Comparison of ENCODE assay signal across 8 cellular contexts in the genomic region with DNA sequence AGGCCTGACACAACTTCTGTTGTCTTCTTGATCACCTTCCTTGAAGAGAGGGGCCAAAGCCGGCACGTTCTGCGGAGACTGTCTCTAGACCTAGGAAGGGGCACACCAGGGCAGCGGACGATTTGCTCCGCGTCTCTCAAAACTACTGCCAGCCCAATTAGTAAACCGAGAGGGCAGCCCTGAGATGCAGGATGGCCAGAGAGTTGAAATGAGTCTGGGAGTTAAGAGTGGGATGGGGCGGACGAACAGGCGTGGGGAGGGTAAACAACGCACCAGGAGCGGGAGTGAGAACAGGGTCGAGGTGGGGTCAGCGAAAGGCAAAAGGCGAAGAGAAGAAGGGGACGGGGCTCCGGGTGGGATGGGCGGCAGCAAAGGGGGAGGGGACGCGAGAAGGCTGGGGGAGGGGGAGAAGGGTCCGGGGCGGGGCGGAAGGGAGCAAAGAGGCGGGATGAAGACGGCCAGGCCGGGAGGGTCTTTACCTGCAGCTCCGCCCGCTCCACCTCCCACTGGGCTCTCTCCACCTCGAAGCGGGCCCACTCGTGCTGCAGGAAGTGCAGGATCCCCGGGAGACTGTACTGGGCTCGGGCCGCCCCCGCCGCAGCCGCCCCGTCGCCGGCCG. TPM values are rescaled to one million over a fixed set of nuclear protein-coding genes. Genes with fewer than 3 reads are reported as not detected.
A peak's percentile ranks its signal among the peaks of the same experiment; 100 is the strongest.
DNase-seq lines count a peak whose midpoint lies in the region; ATAC-seq lines count a peak whose summit lies in the region.

No MANE protein-coding gene starts in this region.

- no peaks in the 10 kb centered on the region for H3K9me3 ChIP-seq in HUES64 (ENCODE audit: insufficient read depth, low read depth, low read length)

- WGBS in HUES64, result under 1% methylated on average over 42 of the region's 42 CpGs

- no peaks in the 10 kb centered on the region for H3K9me3 Mint-ChIP-seq in T-helper 2 cell treated with Interferon-gamma antibody and Interleukin-4, amounts not matched to agents 5 μg/mL and 100 μg/mL, for 36 hours
- H3K9me3 Mint-ChIP-seq in central memory CD8-positive, alpha-beta T cell, result no peaks in the 10 kb centered on the region

- peaks cover 48% of the 10 kb centered on the region for H3K4me1 Mint-ChIP-seq in T-helper 2 cell treated with Interferon-gamma antibody and Interleukin-4, amounts not matched to agents 5 μg/mL and 100 μg/mL, for 36 hours (ENCODE audit: low read depth)
- peaks cover 57% of the 10 kb centered on the region for H3K4me1 Mint-ChIP-seq in central memory CD8-positive, alpha-beta T cell

- peaks cover 15% of the 10 kb centered on the region for H3K36me3 Mint-ChIP-seq in T-helper 2 cell treated with Interferon-gamma antibody and Interleukin-4, amounts not matched to agents 5 μg/mL and 100 μg/mL, for 36 hours (ENCODE audit: low read depth)
- H3K36me3 Mint-ChIP-seq in central memory CD8-positive, alpha-beta T cell (ENCODE audit: insufficient read depth), result peaks cover 7% of the 10 kb centered on the region

- H3K27ac ChIP-seq in HUES64 (ENCODE audit: low read depth, low read length), result peak overlapping the region; percentile 93

- H3K27me3 Mint-ChIP-seq in T-helper 2 cell treated with Interferon-gamma antibody and Interleukin-4, amounts not matched to agents 5 μg/mL and 100 μg/mL, for 36 hours (ENCODE audit: low read depth), result no peaks in the 10 kb centered on the region
- H3K27me3 Mint-ChIP-seq in central memory CD8-positive, alpha-beta T cell, result no peaks in the 10 kb centered on the region

- peak overlapping the region; percentile 98 for H3K4me3 ChIP-seq in HUES64 (ENCODE audit: low read length)

- H3K4me1 ChIP-seq in HUES64 (ENCODE audit: insufficient read depth, low read length), result peaks cover 48% of the 10 kb centered on the region

- peak overlapping the region; percentile 94 for H3K27ac Mint-ChIP-seq in T-helper 2 cell treated with Interferon-gamma antibody and Interleukin-4, amounts not matched to agents 5 μg/mL and 100 μg/mL, for 36 hours
- peak overlapping the region; percentile 98 for H3K27ac Mint-ChIP-seq in central memory CD8-positive, alpha-beta T cell (ENCODE audit: low read depth)

- ATAC-seq in GM21423 (IDR thresholded peaks at IDR 0.05; ENCODE audit: unreplicated experiment), result peak; percentile 23
- peak; percentile 5 for ATAC-seq in central memory CD8-positive, alpha-beta T cell (replicated peaks; ENCODE audit: extremely low read depth, poor library complexity, severe bottlenecking)
- peak; percentile 32 for ATAC-seq in left lobe of liver

- DNase-seq in DMS79 (lab: John Stamatoyannopoulos, UW) (peak; percentile 8), left lobe of liver (ENCODE audit: low spot score) (no peak), GF-D8 (lab: John Stamatoyannopoulos, UW) (no peak)
- DNase-seq in T-helper 2 cell treated with Interferon-gamma antibody and Interleukin-4, amounts not matched to agents 5 μg/mL and 100 μg/mL, for 36 hours (ENCODE audit: low spot score), result peak; percentile 15
- peak in 1 of 2 donors; percentile 23 for DNase-seq in central memory CD8-positive, alpha-beta T cell (ENCODE audit: low spot score in 2 of 2)
- peak; percentile 15 for DNase-seq in stimulated activated CD8-positive, alpha-beta memory T cell treated with anti-CD3 and anti-CD28 coated beads, Interleukin-12 subunit alpha, Interleukin-12 subunit beta, amount 100 ng/mL, for 1 hour (ENCODE audit: low read depth)

- no peaks in the 10 kb centered on the region for H3K36me3 ChIP-seq in HUES64 (ENCODE audit: insufficient read depth, low read length)

- peak overlapping the region; percentile 89 for H3K9ac ChIP-seq in HUES64 (ENCODE audit: low read depth, low read length)

- peaks cover 4% of the 10 kb centered on the region; the same call in 1 of the 2 replicates for H3K27me3 ChIP-seq in HUES64 (ENCODE audit: insufficient read depth, low read length)

- H3K4me3 Mint-ChIP-seq in T-helper 2 cell treated with Interferon-gamma antibody and Interleukin-4, amounts not matched to agents 5 μg/mL and 100 μg/mL, for 36 hours, result peak overlapping the region; percentile 97
- peak overlapping the region; percentile 93 for H3K4me3 Mint-ChIP-seq in central memory CD8-positive, alpha-beta T cell

RNA-seq across cellular contexts. Expression of a gene that starts 0.5 kb away (rescaled TPM):
- 16.8 TPM for polyA plus RNA-seq in HUES64 (2013, experiment 1 of 2)
- polyA plus RNA-seq in HUES64 (2013, experiment 2 of 2), result 19.5 TPM
- 7.0 TPM for total RNA-seq in left lobe of liver

Comparison
In these comparisons a context has a peak if more than half of its experiments do, and no peak if none do; other contexts are left out.
1. DNase-seq: peak in DMS79 (single experiment), T-helper 2 cell treated with Interferon-gamma antibody and Interleukin-4, amounts not matched to agents 5 μg/mL and 100 μg/mL, for 36 hours (single experiment) and stimulated activated CD8-positive, alpha-beta memory T cell treated with anti-CD3 and anti-CD28 coated beads, Interleukin-12 subunit alpha, Interleukin-12 subunit beta, amount 100 ng/mL, for 1 hour (single experiment); none in left lobe of liver (single experiment) and GF-D8 (single experiment).
2. Peak in every context shown above with its lines, with median percentiles within 50 percentile points of each other: ATAC-seq.